ENCODE assay signal across 18 cellular contexts in the genomic region with DNA sequence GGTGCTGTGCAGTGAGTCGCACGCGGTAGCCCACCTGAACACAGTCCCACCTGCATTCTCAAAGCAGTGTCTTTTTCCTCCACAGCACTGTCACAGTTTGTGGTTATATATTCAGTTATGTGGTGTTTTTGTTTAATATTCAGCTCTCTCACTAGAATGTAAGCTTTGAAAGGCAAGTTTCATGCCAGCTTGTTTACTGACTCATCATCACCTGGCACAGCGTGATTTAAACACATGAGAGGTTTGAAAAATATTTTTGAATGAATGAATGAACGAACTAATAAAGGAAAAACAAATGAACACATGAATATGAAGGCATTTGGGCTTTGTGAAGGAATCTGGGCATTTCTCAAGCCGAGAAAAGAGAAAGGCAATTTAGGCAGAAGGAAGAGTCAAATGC.
"Had no signal": no experiment of that assay in that cellular context is flagged by ENCODE, and none has a peak within 500 bp of the region (broad histone marks: within the 10 kb centered on the region; RNA-seq: fewer than 3 reads in every experiment).

No MANE protein-coding gene starts in this region.

- H3K27me3 Mint-ChIP-seq: dendritic cell treated with granulocyte-macrophage colony-stimulating factor and Interleukin-4, amounts not matched to agents 40 ng/mL and 50 ng/mL, for 4 days; effector memory CD8-positive, alpha-beta T cell had no signal

- H3K4me3 Mint-ChIP-seq: dendritic cell treated with granulocyte-macrophage colony-stimulating factor and Interleukin-4, amounts not matched to agents 40 ng/mL and 50 ng/mL, for 4 days; effector memory CD8-positive, alpha-beta T cell; naive thymus-derived CD8-positive, alpha-beta T cell had no signal

- DNase-seq: effector memory CD8-positive, alpha-beta T cell; erythroblast; foreskin melanocyte; heart left ventricle; hippocampal formation; mucosa of descending colon; naive thymus-derived CD8-positive, alpha-beta T cell; posterior cingulate gyrus; sigmoid colon; stimulated activated CD4-positive, alpha-beta T cell treated with anti-CD3 and anti-CD28 coated beads, Interleukin-2, amount 100 ng/mL, for 24 hours; stimulated activated CD4-positive, alpha-beta T cell treated with anti-CD3 and anti-CD28 coated beads, Interleukin-4, amount 100 ng/mL, for 4 hours; stimulated activated naive CD8-positive, alpha-beta T cell treated with anti-CD3 and anti-CD28 coated beads, Interleukin-15, Interleukin-2, amounts not matched to agents 100 U/mL and 50 U/mL, for 24 hours; thyroid gland; upper lobe of left lung; uterus had no signal

- ATAC-seq: effector memory CD8-positive, alpha-beta T cell; heart left ventricle; mucosa of descending colon; naive thymus-derived CD8-positive, alpha-beta T cell; stimulated activated naive CD8-positive, alpha-beta T cell treated with anti-CD3 and anti-CD28 coated beads, Interleukin-15, Interleukin-2, amounts not matched to agents 100 U/mL and 50 U/mL, for 24 hours had no signal

- H3K36me3 ChIP-seq: sigmoid colon, suprapubic skin, thyroid gland, upper lobe of left lung, uterus had no signal

- H3K4me3 ChIP-seq: heart left ventricle, mucosa of descending colon, sigmoid colon, skin epidermis, suprapubic skin, thyroid gland, upper lobe of left lung, uterus had no signal

- H3K27ac Mint-ChIP-seq: dendritic cell treated with granulocyte-macrophage colony-stimulating factor and Interleukin-4, amounts not matched to agents 40 ng/mL and 50 ng/mL, for 4 days had no signal

- H3K9me3 Mint-ChIP-seq: dendritic cell treated with granulocyte-macrophage colony-stimulating factor and Interleukin-4, amounts not matched to agents 40 ng/mL and 50 ng/mL, for 4 days; effector memory CD8-positive, alpha-beta T cell; naive thymus-derived CD8-positive, alpha-beta T cell had no signal

- H3K9me3 ChIP-seq: heart left ventricle, mucosa of descending colon, sigmoid colon, suprapubic skin, thyroid gland, upper lobe of left lung, uterus had no signal

- H3K27me3 ChIP-seq: heart left ventricle, sigmoid colon, suprapubic skin, thyroid gland, upper lobe of left lung, uterus had no signal

- H3K4me1 ChIP-seq: sigmoid colon, suprapubic skin, upper lobe of left lung, uterus had no signal

- H3K27ac ChIP-seq: heart left ventricle, sigmoid colon, skin epidermis, suprapubic skin, upper lobe of left lung, uterus had no signal

- H3K36me3 Mint-ChIP-seq: naive thymus-derived CD8-positive, alpha-beta T cell had no signal
